In genomic region chr18:41936471-41937134, GRCh38 we compare ENCODE assay signal across 12 cellular contexts. TPM values are rescaled to one million over a fixed set of nuclear protein-coding genes. Genes with fewer than 3 reads are reported as not detected.
DNase-seq lines count a peak whose midpoint lies in the region; ATAC-seq and TF ChIP-seq lines count a peak whose summit lies in the region.
"Had no signal": no experiment of that assay in that cellular context is flagged by ENCODE, and none has a peak within 500 bp of the region (broad histone marks: within the 10 kb centered on the region; RNA-seq: fewer than 3 reads in every experiment).

No MANE protein-coding gene starts in this region.

- H3K27ac Mint-ChIP-seq in stimulated activated naive CD8-positive, alpha-beta T cell treated with anti-CD3 and anti-CD28 coated beads, Interleukin-15, Interleukin-2, amounts not matched to agents 100 ng/mL and 50 ng/mL, for 24 hours = peak overlapping the region; percentile 30
- H3K27ac Mint-ChIP-seq in stimulated activated naive CD8-positive, alpha-beta T cell treated with anti-CD3 and anti-CD28 coated beads, Interleukin-15, amount 100 ng/mL, for 72 hours = no peak overlapping the region
- peak overlapping the region; percentile 48 for H3K27ac Mint-ChIP-seq in endothelial cell (ENCODE audit: unreplicated experiment)

- peaks cover 34% of the 10 kb centered on the region for H3K27me3 Mint-ChIP-seq in stimulated activated naive CD8-positive, alpha-beta T cell treated with anti-CD3 and anti-CD28 coated beads, Interleukin-15, Interleukin-2, amounts not matched to agents 100 ng/mL and 50 ng/mL, for 24 hours
- peaks cover 44% of the 10 kb centered on the region for H3K27me3 Mint-ChIP-seq in stimulated activated naive CD8-positive, alpha-beta T cell treated with anti-CD3 and anti-CD28 coated beads, Interleukin-15, amount 100 ng/mL, for 72 hours
- peaks cover 3% of the 10 kb centered on the region for H3K27me3 Mint-ChIP-seq in endothelial cell (ENCODE audit: unreplicated experiment)

- no peak overlapping the region for H3K4me3 Mint-ChIP-seq in stimulated activated naive CD8-positive, alpha-beta T cell treated with anti-CD3 and anti-CD28 coated beads, Interleukin-15, Interleukin-2, amounts not matched to agents 100 ng/mL and 50 ng/mL, for 24 hours
- H3K4me3 Mint-ChIP-seq in stimulated activated naive CD8-positive, alpha-beta T cell treated with anti-CD3 and anti-CD28 coated beads, Interleukin-15, amount 100 ng/mL, for 72 hours = no peak overlapping the region
- H3K4me3 Mint-ChIP-seq in endothelial cell (ENCODE audit: unreplicated experiment) = no peak overlapping the region

- no peak overlapping the region for H3K27ac ChIP-seq in breast epithelium

- H3K36me3 ChIP-seq in breast epithelium = no peaks in the 10 kb centered on the region

- no peak overlapping the region for H3K4me3 ChIP-seq in breast epithelium
- H3K4me3 ChIP-seq: coronary artery had no signal

- intact Hi-C loops in breast epithelium (cut with DNase I; ENCODE audit: low total_unique reads) = no loop called here

- TF ChIP-seq POLR2A in breast epithelium (IDR thresholded peaks at IDR 0.05) = no peak

- no peaks in the 10 kb centered on the region for H3K9me3 ChIP-seq in breast epithelium

- peaks cover 6% of the 10 kb centered on the region for H3K4me1 Mint-ChIP-seq in stimulated activated naive CD8-positive, alpha-beta T cell treated with anti-CD3 and anti-CD28 coated beads, Interleukin-15, Interleukin-2, amounts not matched to agents 100 ng/mL and 50 ng/mL, for 24 hours (ENCODE audit: low read depth)
- no peaks in the 10 kb centered on the region for H3K4me1 Mint-ChIP-seq in stimulated activated naive CD8-positive, alpha-beta T cell treated with anti-CD3 and anti-CD28 coated beads, Interleukin-15, amount 100 ng/mL, for 72 hours
- peaks cover 15% of the 10 kb centered on the region for H3K4me1 Mint-ChIP-seq in endothelial cell (ENCODE audit: unreplicated experiment)

- no peaks in the 10 kb centered on the region for H3K27me3 ChIP-seq in breast epithelium

- DNase-seq in stimulated activated naive CD8-positive, alpha-beta T cell treated with anti-CD3 and anti-CD28 coated beads, Interleukin-15, amount 100 ng/mL, for 72 hours = no peak
- DNase-seq in endothelial cell (ENCODE audit: low spot score) (no peak), NCI-H187 (lab: John Stamatoyannopoulos, UW) (no peak), breast epithelium (ENCODE audit: low spot score in 2 of 2) (no peak), NCI-H526 (lab: John Stamatoyannopoulos, UW) (no peak)
- DNase-seq in stimulated activated CD4-positive, alpha-beta T cell treated with anti-CD3 and anti-CD28 coated beads, Interleukin-2, amount 100 ng/mL, for 24 hours = no peak
- DNase-seq: activated T-cell treated with anti-CD3 and anti-CD28 coated beads for 4 hours; NCI-H146; stimulated activated CD8-positive, alpha-beta memory T cell treated with anti-CD3 and anti-CD28 coated beads, Interleukin-4, amount 100 ng/mL, for 48 hours had no signal

- ATAC-seq in stimulated activated naive CD8-positive, alpha-beta T cell treated with anti-CD3 and anti-CD28 coated beads, Interleukin-15, amount 100 ng/mL, for 72 hours = no peak
- ATAC-seq in HG02885 (IDR thresholded peaks at IDR 0.05; ENCODE audit: poor library complexity, unreplicated experiment) = peak; percentile 87

- TF ChIP-seq CTCF in endothelial cell (IDR thresholded peaks at IDR 0.05; ENCODE audit: unreplicated experiment) (no peak), breast epithelium (IDR thresholded peaks at IDR 0.05) (no peak)

- no peaks in the 10 kb centered on the region for H3K4me1 ChIP-seq in breast epithelium

- peaks cover 7% of the 10 kb centered on the region for H3K9me3 Mint-ChIP-seq in stimulated activated naive CD8-positive, alpha-beta T cell treated with anti-CD3 and anti-CD28 coated beads, Interleukin-15, Interleukin-2, amounts not matched to agents 100 ng/mL and 50 ng/mL, for 24 hours
- H3K9me3 Mint-ChIP-seq in stimulated activated naive CD8-positive, alpha-beta T cell treated with anti-CD3 and anti-CD28 coated beads, Interleukin-15, amount 100 ng/mL, for 72 hours = peaks cover 0 to 8% of the 10 kb centered on the region in 2 donors
- H3K9me3 Mint-ChIP-seq in endothelial cell (ENCODE audit: unreplicated experiment) = no peaks in the 10 kb centered on the region

- no peaks in the 10 kb centered on the region for H3K36me3 Mint-ChIP-seq in stimulated activated naive CD8-positive, alpha-beta T cell treated with anti-CD3 and anti-CD28 coated beads, Interleukin-15, Interleukin-2, amounts not matched to agents 100 ng/mL and 50 ng/mL, for 24 hours (ENCODE audit: low read depth)
- H3K36me3 Mint-ChIP-seq in endothelial cell (ENCODE audit: low read depth, unreplicated experiment) = no peaks in the 10 kb centered on the region

RNA-seq across cellular contexts. Expression of gene PIK3C3, which starts 18.4 kb away (rescaled TPM):
- total RNA-seq in endothelial cell (ENCODE audit: unreplicated experiment) (62.8 TPM), breast epithelium (10 to 100 TPM; 33.4 to 70.4 (median 45.9) TPM)

Comparison
In these comparisons a context has a peak if more than half of its experiments do, and no peak if none do; other contexts are left out.
1. H3K27ac Mint-ChIP-seq: peak in stimulated activated naive CD8-positive, alpha-beta T cell treated with anti-CD3 and anti-CD28 coated beads, Interleukin-15, Interleukin-2, amounts not matched to agents 100 ng/mL and 50 ng/mL, for 24 hours (single experiment) and endothelial cell (single experiment); none in stimulated activated naive CD8-positive, alpha-beta T cell treated with anti-CD3 and anti-CD28 coated beads, Interleukin-15, amount 100 ng/mL, for 72 hours (0 of 2).